ENCODE assay signal across 8 cellular contexts in the genomic region with DNA sequence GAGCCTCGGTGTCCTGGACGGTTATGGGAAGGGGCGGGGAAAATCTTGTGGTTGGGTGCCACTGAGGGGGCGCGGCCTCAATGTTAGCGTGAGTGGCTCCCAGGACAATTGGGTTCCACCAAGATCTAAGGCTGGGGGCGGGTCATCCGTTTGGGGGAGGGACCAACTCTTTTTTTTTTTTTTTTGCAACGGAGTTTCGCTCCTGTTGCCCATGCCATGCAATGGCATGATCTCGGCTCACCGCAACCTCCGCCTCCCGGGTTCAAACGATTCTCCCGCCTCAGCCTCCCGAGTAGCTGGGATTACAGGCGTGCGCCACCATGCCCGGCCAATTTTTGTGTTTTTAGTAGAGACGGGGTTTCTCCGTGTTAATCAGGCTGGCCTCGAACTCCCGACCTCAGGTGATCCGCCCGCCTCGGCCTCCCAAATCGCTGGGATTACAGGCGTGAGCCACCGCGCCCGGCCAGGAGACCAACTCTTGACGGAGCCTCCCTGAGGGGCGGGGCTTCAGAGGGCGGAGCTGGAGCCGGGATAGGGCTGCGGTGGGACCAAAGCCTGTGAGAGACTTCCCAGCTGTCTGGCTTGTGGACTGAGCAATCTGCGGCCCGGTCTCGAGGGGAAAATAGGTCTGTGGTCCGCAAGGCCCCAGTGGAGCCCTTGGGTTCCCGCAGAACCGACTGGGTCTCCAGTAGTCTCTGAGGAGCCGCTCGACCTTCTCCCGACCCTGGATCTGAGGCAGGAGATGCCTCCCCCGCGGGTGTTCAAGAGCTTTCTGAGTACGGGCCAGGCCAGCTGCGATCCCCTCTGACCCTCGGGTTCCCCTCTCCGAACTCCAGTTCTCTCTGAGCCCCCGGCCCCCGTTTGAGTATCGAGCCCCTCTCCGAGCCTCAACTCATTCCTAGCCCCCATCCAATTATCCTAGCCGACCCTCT. TPM values are rescaled to one million over a fixed set of nuclear protein-coding genes. Genes with fewer than 3 reads are reported as not detected.
DNase-seq lines count a peak whose midpoint lies in the region; ATAC-seq and TF ChIP-seq lines count a peak whose summit lies in the region.

No MANE protein-coding gene starts in this region.

- peak overlapping the region; percentile 74 for H3K4me3 ChIP-seq in Karpas-422 (ENCODE audit: low read length)
- peak overlapping the region; percentile 74 for H3K4me3 ChIP-seq in SK-N-MC
- peak overlapping the region; percentile 60 for H3K4me3 ChIP-seq in astrocyte of the spinal cord (ENCODE audit: low read depth, low read length)
- H3K4me3 ChIP-seq in hepatocyte = no peak overlapping the region
- H3K4me3 ChIP-seq in WERI-Rb-1 (ENCODE audit: low read depth, low read length) = no peak overlapping the region

- H3K9me3 ChIP-seq in Karpas-422 (ENCODE audit: low read length) = no peaks in the 10 kb centered on the region
- H3K9me3 ChIP-seq in SK-N-MC (ENCODE audit: low read depth, low read length) = no peaks in the 10 kb centered on the region
- no peaks in the 10 kb centered on the region for H3K9me3 ChIP-seq in hepatocyte (ENCODE audit: low read depth)
- H3K9me3 ChIP-seq in WERI-Rb-1 (ENCODE audit: severe bottlenecking) = no peaks in the 10 kb centered on the region

- TF ChIP-seq CTCF in astrocyte of the spinal cord (IDR thresholded peaks at IDR 0.05; ENCODE audit: low read depth, low read length) (no peak), hepatocyte (IDR thresholded peaks at IDR 0.05; ENCODE audit: poor library complexity) (no peak), WERI-Rb-1 (IDR thresholded peaks at IDR 0.05; ENCODE audit: low read depth, low read length) (no peak)

- H3K4me2 ChIP-seq in Karpas-422 (ENCODE audit: low read depth, low read length, poor library complexity, severe bottlenecking) (peak overlapping the region; percentile 90), hepatocyte (peak overlapping the region; percentile 97)

- no peaks in the 10 kb centered on the region for H3K9me2 ChIP-seq in Karpas-422 (replicated peaks; ENCODE audit: insufficient read depth, low read length)
- H3K9me2 ChIP-seq in hepatocyte (replicated peaks; ENCODE audit: insufficient read depth) = no peaks in the 10 kb centered on the region

- in situ Hi-C loops in astrocyte of the spinal cord (cut with HindIII; ENCODE audit: low sequenced_read_pairs) = no loop called here

- no peak overlapping the region for H3K27ac ChIP-seq in Karpas-422 (ENCODE audit: low read length)
- H3K27ac ChIP-seq in SK-N-MC = peak overlapping the region; percentile 57; the same call in 1 of the 2 replicates
- peak overlapping the region; percentile 52 for H3K27ac ChIP-seq in hepatocyte
- no peak overlapping the region for H3K27ac ChIP-seq in WERI-Rb-1

- WGBS in hepatocyte (ENCODE audit: low lambda C conversion rate, missing lambda C conversion rate) = 19% methylated on average over 40 of the region's 57 CpGs

- no peak for ATAC-seq in activated CD4-positive, CD25-positive, alpha-beta regulatory T cell treated with anti-CD3 and anti-CD28 coated beads, Interleukin-2, amount 50 U/mL, for 24 hours

- H2AFZ ChIP-seq in Karpas-422 (ENCODE audit: low read length) (no peak overlapping the region; the same call in 1 of the 2 replicates), hepatocyte (peak overlapping the region; percentile 55)

- H4K20me1 ChIP-seq in Karpas-422 (ENCODE audit: insufficient read depth, low read depth, low read length) = no peaks in the 10 kb centered on the region
- no peaks in the 10 kb centered on the region for H4K20me1 ChIP-seq in hepatocyte (ENCODE audit: insufficient read depth, poor library complexity, severe bottlenecking)

- H3K36me3 ChIP-seq in Karpas-422 (ENCODE audit: insufficient read depth, low read length) (no peaks in the 10 kb centered on the region), SK-N-MC (ENCODE audit: insufficient read depth, low read length) (no peaks in the 10 kb centered on the region), hepatocyte (replicated peaks; ENCODE audit: insufficient read depth, low read depth) (no peaks in the 10 kb centered on the region), WERI-Rb-1 (no peaks in the 10 kb centered on the region)

- DNase-seq in activated CD4-positive, CD25-positive, alpha-beta regulatory T cell treated with anti-CD3 and anti-CD28 coated beads, Interleukin-2, amount 50 U/mL, for 16 hours (ENCODE audit: low read depth, low spot score) = peak; percentile 99
- DNase-seq in Karpas-422 (peak; percentile 71), SK-N-MC (ENCODE audit: low read depth, low spot score) (peak; percentile 99), astrocyte of the spinal cord (ENCODE audit: low read depth, low spot score) (peak; percentile 84), hepatocyte (ENCODE audit: low spot score) (peak; percentile 84), pulmonary artery endothelial cell (ENCODE audit: low read depth, low spot score) (peak; percentile 99), WERI-Rb-1 (no peak)

- peak overlapping the region; percentile 66 for H3K9ac ChIP-seq in Karpas-422 (ENCODE audit: low read length)
- no peak overlapping the region for H3K9ac ChIP-seq in SK-N-MC (ENCODE audit: insufficient read length)

- H3K79me2 ChIP-seq in Karpas-422 (ENCODE audit: low read length) = no peaks in the 10 kb centered on the region
- H3K79me2 ChIP-seq in hepatocyte = no peaks in the 10 kb centered on the region

- peaks cover 49% of the 10 kb centered on the region for H3K4me1 ChIP-seq in Karpas-422 (ENCODE audit: low read length)
- peaks cover 8% of the 10 kb centered on the region for H3K4me1 ChIP-seq in hepatocyte (ENCODE audit: insufficient read depth)

- H3K27me3 ChIP-seq in Karpas-422 (ENCODE audit: low read length) (no peaks in the 10 kb centered on the region), hepatocyte (no peaks in the 10 kb centered on the region), WERI-Rb-1 (ENCODE audit: insufficient read depth, low read depth, severe bottlenecking) (no peaks in the 10 kb centered on the region)

RNA-seq across cellular contexts. Expression of gene SPAG4, which starts 1.1 kb away (rescaled TPM):
- total RNA-seq in Karpas-422 (2014; rRNA removed; shearing (Covaris generic); ENCODE audit: low replicate concordance) = 6.4 and 11.1 TPM in 2 replicates
- total RNA-seq in hepatocyte = 7.9 and 11.0 TPM in 2 replicates
- polyA plus RNA-seq in hepatocyte = 6.6 and 10.5 TPM in 2 replicates
- 6.7 and 13.7 TPM in 2 replicates for total RNA-seq in pulmonary artery endothelial cell

RNA-seq across cellular contexts. Expression of gene CPNE1, which starts 48.0 kb away (rescaled TPM):
- total RNA-seq in Karpas-422 (2014; rRNA removed; shearing (Covaris generic); ENCODE audit: low replicate concordance) = 205 and 216 TPM in 2 replicates
- 66.9 and 68.9 TPM in 2 replicates for total RNA-seq in hepatocyte
- polyA plus RNA-seq in hepatocyte = 91.1 and 93.4 TPM in 2 replicates
- 160 and 166 TPM in 2 replicates for total RNA-seq in pulmonary artery endothelial cell

RNA-seq across cellular contexts. Expression of gene RBM12, which starts 48.0 kb away (rescaled TPM):
- 39.6 and 78.5 TPM in 2 replicates for total RNA-seq in Karpas-422 (2014; rRNA removed; shearing (Covaris generic); ENCODE audit: low replicate concordance)
- total RNA-seq in hepatocyte = 53.7 and 57.3 TPM in 2 replicates
- polyA plus RNA-seq in hepatocyte = 20.6 and 22.5 TPM in 2 replicates
- total RNA-seq in pulmonary artery endothelial cell = 64.1 and 70.8 TPM in 2 replicates

Comparison
In these comparisons a context has a peak if more than half of its experiments do, and no peak if none do; other contexts are left out.
1. H3K27ac ChIP-seq: peak in SK-N-MC (single experiment) and hepatocyte (single experiment); none in Karpas-422 (single experiment) and WERI-Rb-1 (single experiment).
2. H3K4me3 ChIP-seq: peak in Karpas-422 (single experiment), SK-N-MC (single experiment) and astrocyte of the spinal cord (single experiment); none in hepatocyte (single experiment) and WERI-Rb-1 (single experiment).